1 cellular context compared by ENCODE assay signal in genomic region chr2:59963157-59963556, GRCh38.
TF ChIP-seq lines count a peak whose summit lies in the region.

No MANE protein-coding gene starts in this region.

TF ChIP-seq in HepG2, 621 proteins besides CTCF, POLR2A, EP300 and RAD21 (continued from another document):
- TF ChIP-seq, protein P1, sequence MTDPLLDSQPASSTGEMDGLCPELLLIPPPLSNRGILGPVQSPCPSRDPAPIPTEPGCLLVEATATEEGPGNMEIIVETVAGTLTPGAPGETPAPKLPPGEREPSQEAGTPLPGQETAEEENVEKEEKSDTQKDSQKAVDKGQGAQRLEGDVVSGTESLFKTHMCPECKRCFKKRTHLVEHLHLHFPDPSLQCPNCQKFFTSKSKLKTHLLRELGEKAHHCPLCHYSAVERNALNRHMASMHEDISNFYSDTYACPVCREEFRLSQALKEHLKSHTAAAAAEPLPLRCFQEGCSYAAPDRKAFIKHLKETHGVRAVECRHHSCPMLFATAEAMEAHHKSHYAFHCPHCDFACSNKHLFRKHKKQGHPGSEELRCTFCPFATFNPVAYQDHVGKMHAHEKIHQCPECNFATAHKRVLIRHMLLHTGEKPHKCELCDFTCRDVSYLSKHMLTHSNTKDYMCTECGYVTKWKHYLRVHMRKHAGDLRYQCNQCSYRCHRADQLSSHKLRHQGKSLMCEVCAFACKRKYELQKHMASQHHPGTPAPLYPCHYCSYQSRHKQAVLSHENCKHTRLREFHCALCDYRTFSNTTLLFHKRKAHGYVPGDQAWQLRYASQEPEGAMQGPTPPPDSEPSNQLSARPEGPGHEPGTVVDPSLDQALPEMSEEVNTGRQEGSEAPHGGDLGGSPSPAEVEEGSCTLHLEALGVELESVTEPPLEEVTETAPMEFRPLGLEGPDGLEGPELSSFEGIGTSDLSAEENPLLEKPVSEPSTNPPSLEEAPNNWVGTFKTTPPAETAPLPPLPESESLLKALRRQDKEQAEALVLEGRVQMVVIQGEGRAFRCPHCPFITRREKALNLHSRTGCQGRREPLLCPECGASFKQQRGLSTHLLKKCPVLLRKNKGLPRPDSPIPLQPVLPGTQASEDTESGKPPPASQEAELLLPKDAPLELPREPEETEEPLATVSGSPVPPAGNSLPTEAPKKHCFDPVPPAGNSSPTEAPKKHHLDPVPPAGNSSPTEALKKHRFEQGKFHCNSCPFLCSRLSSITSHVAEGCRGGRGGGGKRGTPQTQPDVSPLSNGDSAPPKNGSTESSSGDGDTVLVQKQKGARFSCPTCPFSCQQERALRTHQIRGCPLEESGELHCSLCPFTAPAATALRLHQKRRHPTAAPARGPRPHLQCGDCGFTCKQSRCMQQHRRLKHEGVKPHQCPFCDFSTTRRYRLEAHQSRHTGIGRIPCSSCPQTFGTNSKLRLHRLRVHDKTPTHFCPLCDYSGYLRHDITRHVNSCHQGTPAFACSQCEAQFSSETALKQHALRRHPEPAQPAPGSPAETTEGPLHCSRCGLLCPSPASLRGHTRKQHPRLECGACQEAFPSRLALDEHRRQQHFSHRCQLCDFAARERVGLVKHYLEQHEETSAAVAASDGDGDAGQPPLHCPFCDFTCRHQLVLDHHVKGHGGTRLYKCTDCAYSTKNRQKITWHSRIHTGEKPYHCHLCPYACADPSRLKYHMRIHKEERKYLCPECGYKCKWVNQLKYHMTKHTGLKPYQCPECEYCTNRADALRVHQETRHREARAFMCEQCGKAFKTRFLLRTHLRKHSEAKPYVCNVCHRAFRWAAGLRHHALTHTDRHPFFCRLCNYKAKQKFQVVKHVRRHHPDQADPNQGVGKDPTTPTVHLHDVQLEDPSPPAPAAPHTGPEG (CRISPR knock-in tag; IDR thresholded peaks at IDR 0.05): no peak
- no peak for TF ChIP-seq ZNF496 (CRISPR knock-in tag; IDR thresholded peaks at IDR 0.05; ENCODE audit: insufficient replicate concordance)
